ENCODE assay signal across 21 cellular contexts in genomic region chr12:68865399-68866154, GRCh38.
"Had no signal": no experiment of that assay in that cellular context is flagged by ENCODE, and none has a peak within 500 bp of the region (broad histone marks: within the 10 kb centered on the region; RNA-seq: fewer than 3 reads in every experiment).

No MANE protein-coding gene starts in this region.

- H3K4me3 Mint-ChIP-seq: activated naive CD4-positive, alpha-beta T cell treated with anti-CD3 and anti-CD28 coated beads, Interleukin-2, amount 10 ng/mL, durations not matched to agents 7 days and 5 days; activated T-cell treated with anti-CD3 and anti-CD28 coated beads, Interleukin-2, amount 50 U/mL, for 4 hours; mesothelial cell of epicardium; natural killer cell; stimulated activated naive B cell treated with anti-CD40 and anti-IgM and Interleukin-4, amounts not matched to agents 10 μg/mL and 1 μg/mL and 100 μg/mL, for 72 hours; WTC11 had no signal

- H3K36me3 Mint-ChIP-seq: activated naive CD4-positive, alpha-beta T cell treated with anti-CD3 and anti-CD28 coated beads, Interleukin-2, amount 10 ng/mL, durations not matched to agents 7 days and 5 days; mesothelial cell of epicardium; natural killer cell; WTC11 had no signal

- H3K4me1 Mint-ChIP-seq: activated naive CD4-positive, alpha-beta T cell treated with anti-CD3 and anti-CD28 coated beads, Interleukin-2, amount 10 ng/mL, durations not matched to agents 7 days and 5 days; natural killer cell had no signal

- ATAC-seq: activated T-cell treated with anti-CD3 and anti-CD28 coated beads, Interleukin-2, amount 50 U/mL, for 4 hours; left ventricle myocardium superior; sciatic nerve; stimulated activated naive B cell treated with anti-CD40 and anti-IgM and Interleukin-4, amounts not matched to agents 10 μg/mL and 1 μg/mL and 100 μg/mL, for 72 hours; WTC11 had no signal

- H3K9me3 Mint-ChIP-seq: activated naive CD4-positive, alpha-beta T cell treated with anti-CD3 and anti-CD28 coated beads, Interleukin-2, amount 10 ng/mL, durations not matched to agents 7 days and 5 days; activated T-cell treated with anti-CD3 and anti-CD28 coated beads, Interleukin-2, amount 50 U/mL, for 4 hours; mesothelial cell of epicardium; natural killer cell; stimulated activated naive B cell treated with anti-CD40 and anti-IgM and Interleukin-4, amounts not matched to agents 10 μg/mL and 1 μg/mL and 100 μg/mL, for 72 hours; WTC11 had no signal

- H3K27ac Mint-ChIP-seq: activated naive CD4-positive, alpha-beta T cell treated with anti-CD3 and anti-CD28 coated beads, Interleukin-2, amount 10 ng/mL, durations not matched to agents 7 days and 5 days; mesothelial cell of epicardium; natural killer cell; stimulated activated naive B cell treated with anti-CD40 and anti-IgM and Interleukin-4, amounts not matched to agents 10 μg/mL and 1 μg/mL and 100 μg/mL, for 72 hours; WTC11 had no signal

- H3K27me3 Mint-ChIP-seq: activated naive CD4-positive, alpha-beta T cell treated with anti-CD3 and anti-CD28 coated beads, Interleukin-2, amount 10 ng/mL, durations not matched to agents 7 days and 5 days; stimulated activated naive B cell treated with anti-CD40 and anti-IgM and Interleukin-4, amounts not matched to agents 10 μg/mL and 1 μg/mL and 100 μg/mL, for 72 hours had no signal

- DNase-seq: activated CD4-positive, alpha-beta T cell treated with anti-CD3 and anti-CD28 coated beads, Interleukin-2, amount 50 U/mL, for 48 hours; activated CD8-positive, alpha-beta memory T cell treated with anti-CD3 and anti-CD28 coated beads, Interleukin-2, amount 50 U/mL, for 48 hours; activated effector memory CD4-positive, alpha-beta T cell treated with Interleukin-2 at 50 U/mL for 16 hours; activated naive CD4-positive, alpha-beta T cell treated with anti-CD3 and anti-CD28 coated beads, Interleukin-2, amount 10 ng/mL, durations not matched to agents 7 days and 5 days; activated T-cell treated with anti-CD3 and anti-CD28 coated beads, Interleukin-2, amount 50 U/mL, for 4 hours; aorta; central memory CD4-positive, alpha-beta T cell; dermis blood vessel endothelial cell; effector CD8-positive, alpha-beta T cell; hypothalamus; left ventricle myocardium superior; mammary epithelial cell; natural killer cell; stimulated activated CD4-positive, alpha-beta T cell treated with anti-CD3 and anti-CD28 coated beads, Interleukin-15, amount 100 ng/mL, for 24 hours; stimulated activated CD4-positive, alpha-beta T cell treated with anti-CD3 and anti-CD28 coated beads, Interleukin-2, amount 100 ng/mL, for 48 hours; stimulated activated CD8-positive, alpha-beta memory T cell treated with anti-CD3 and anti-CD28 coated beads, Interleukin-4, amount 100 ng/mL, for 48 hours; stimulated activated naive B cell treated with anti-CD40 and anti-IgM and Interleukin-4, amounts not matched to agents 10 μg/mL and 1 μg/mL and 100 μg/mL, for 72 hours; transverse colon had no signal
